In genomic region chr5:36881807-36882206, GRCh38 we compare ENCODE assay signal across 1 cellular context.
A peak's percentile ranks its signal among the peaks of the same experiment; 100 is the strongest.
TF ChIP-seq lines count a peak whose summit lies in the region.

No MANE protein-coding gene starts in this region.

TF ChIP-seq in GM12878, 131 proteins besides CTCF, POLR2A, EP300 and RAD21:
- no peak for TF ChIP-seq MYC (IDR thresholded peaks at IDR 0.05; ENCODE audit: insufficient read depth, insufficient read length, insufficient replicate concordance, low read length, severe bottlenecking)
- 0 out of 2 replicates have a peak, but pooled peaks have one; percentile 15 for TF ChIP-seq NFIC (IDR thresholded peaks at IDR 0.05; ENCODE audit: low read depth, low read length)
TF ChIP-seq in GM12878: peak in this region for 1.
